1 cellular context compared by ENCODE assay signal in genomic region chr5:167555771-167556170, GRCh38.
TF ChIP-seq lines count a peak whose summit lies in the region.

No MANE protein-coding gene starts in this region.

TF ChIP-seq in WTC11, 78 proteins besides CTCF, POLR2A, EP300 and RAD21 (continued from another document):
- TF ChIP-seq ZBTB43 (CRISPR knock-in tag; IDR thresholded peaks at IDR 0.05) (no peak), MYBL2 (CRISPR knock-in tag; IDR thresholded peaks at IDR 0.05) (no peak), USF2 (CRISPR knock-in tag; IDR thresholded peaks at IDR 0.05) (no peak), CREM (CRISPR knock-in tag; IDR thresholded peaks at IDR 0.05) (no peak), E2F1 (CRISPR knock-in tag; IDR thresholded peaks at IDR 0.05) (no peak), ERG (CRISPR knock-in tag; IDR thresholded peaks at IDR 0.05) (no peak), ATF2 (CRISPR knock-in tag; IDR thresholded peaks at IDR 0.05; ENCODE audit: borderline replicate concordance, low read depth) (no peak), ZNF671 (CRISPR knock-in tag; IDR thresholded peaks at IDR 0.05) (no peak), NFYB (CRISPR knock-in tag; conservative IDR thresholded peaks at IDR 0.05; ENCODE audit: low read depth) (no peak), ZNF416 (CRISPR knock-in tag; IDR thresholded peaks at IDR 0.05) (no peak), FOXK1 (CRISPR knock-in tag; IDR thresholded peaks at IDR 0.05) (no peak), ZNF281 (CRISPR knock-in tag; IDR thresholded peaks at IDR 0.05) (no peak)
